ENCODE assay signal across 26 cellular contexts in the genomic region with DNA sequence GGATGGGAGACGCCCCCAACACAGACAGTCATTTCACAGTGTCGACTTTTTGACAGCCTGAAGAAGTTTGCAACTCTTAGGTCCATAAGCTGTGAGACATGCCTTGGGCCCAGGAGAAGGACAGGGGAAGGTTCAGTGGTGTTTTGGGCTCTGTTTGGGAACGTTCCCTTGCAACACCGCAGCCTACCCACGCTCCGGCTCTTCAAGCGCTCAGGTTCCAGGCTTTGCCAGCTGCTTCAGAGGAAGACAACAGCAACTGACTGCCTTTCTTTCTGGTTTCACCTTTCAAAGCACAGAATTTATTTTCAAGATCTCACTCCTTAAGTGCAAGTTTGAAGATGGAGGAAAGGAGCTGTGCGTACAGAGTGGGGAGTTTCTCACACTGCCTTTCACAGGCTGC.
"Had no signal": no experiment of that assay in that cellular context is flagged by ENCODE, and none has a peak within 500 bp of the region (broad histone marks: within the 10 kb centered on the region; RNA-seq: fewer than 3 reads in every experiment).

No MANE protein-coding gene starts in this region.

- H3K4me3 ChIP-seq: coronary artery, esophagus squamous epithelium had no signal

- H3K27me3 ChIP-seq: brain microvascular endothelial cell had no signal

- H3K36me3 ChIP-seq: brain microvascular endothelial cell, esophagus squamous epithelium had no signal

- H3K27ac ChIP-seq: brain microvascular endothelial cell, coronary artery, esophagus squamous epithelium had no signal

- FAIRE-seq: astrocyte, bronchial epithelial cell, frontal cortex had no signal

- H3K4me3 Mint-ChIP-seq: activated CD4-positive, alpha-beta memory T cell treated with anti-CD3 and anti-CD28 coated beads, Interleukin-2, amount 10 ng/mL, durations not matched to agents 7 days and 5 days; activated CD4-positive, alpha-beta T cell treated with anti-CD3 and anti-CD28 coated beads, Interleukin-2, amount 10 ng/mL, durations not matched to agents 7 days and 5 days; activated naive CD8-positive, alpha-beta T cell; activated T-cell treated with anti-CD3 and anti-CD28 coated beads, Interleukin-2, amount 50 U/mL, for 24 hours; activated T-cell treated with anti-CD3 and anti-CD28 coated beads, Interleukin-2, amount 50 U/mL, for 72 hours; central memory CD8-positive, alpha-beta T cell; dendritic cell treated with granulocyte-macrophage colony-stimulating factor and Interleukin-4, amounts not matched to agents 40 ng/mL and 50 ng/mL, for 4 days; effector memory CD8-positive, alpha-beta T cell had no signal

- ATAC-seq: activated T-cell treated with anti-CD3 and anti-CD28 coated beads, Interleukin-2, amount 50 U/mL, for 72 hours; effector memory CD8-positive, alpha-beta T cell had no signal

- DNase-seq: activated CD4-positive, alpha-beta memory T cell treated with anti-CD3 and anti-CD28 coated beads, Interleukin-2, amount 10 ng/mL, durations not matched to agents 7 days and 5 days; activated CD4-positive, alpha-beta T cell treated with anti-CD3 and anti-CD28 coated beads for 1 hour; activated CD4-positive, alpha-beta T cell treated with anti-CD3 and anti-CD28 coated beads for 4 hours; activated CD4-positive, alpha-beta T cell treated with anti-CD3 and anti-CD28 coated beads, Interleukin-2, amount 10 ng/mL, durations not matched to agents 7 days and 5 days; activated CD4-positive, alpha-beta T cell treated with anti-CD3 and anti-CD28 coated beads, Interleukin-2, amount 50 U/mL, for 4 hours; activated CD8-positive, alpha-beta memory T cell treated with anti-CD3 and anti-CD28 coated beads, Interleukin-2, amount 50 U/mL, for 48 hours; activated gamma-delta T cell treated with Interleukin-2 at 50 U/mL for 16 hours; activated naive CD4-positive, alpha-beta T cell treated with anti-CD3 and anti-CD28 coated beads, Interleukin-2, amount 50 U/mL, for 16 hours; activated naive CD4-positive, alpha-beta T cell treated with Interleukin-2 at 50 U/mL for 16 hours; activated T-cell treated with anti-CD3 and anti-CD28 coated beads for 4 hours; activated T-cell treated with anti-CD3 and anti-CD28 coated beads, Interleukin-2, amount 50 U/mL, for 24 hours; activated T-cell treated with anti-CD3 and anti-CD28 coated beads, Interleukin-2, amount 50 U/mL, for 72 hours; amniotic stem cell; brain microvascular endothelial cell; effector CD4-positive, alpha-beta T cell; effector memory CD8-positive, alpha-beta T cell; erythroblast; esophagus squamous epithelium; T-helper 2 cell had no signal

- H3K9me3 Mint-ChIP-seq: activated CD4-positive, alpha-beta memory T cell treated with anti-CD3 and anti-CD28 coated beads, Interleukin-2, amount 10 ng/mL, durations not matched to agents 7 days and 5 days; activated CD4-positive, alpha-beta T cell treated with anti-CD3 and anti-CD28 coated beads, Interleukin-2, amount 10 ng/mL, durations not matched to agents 7 days and 5 days; activated T-cell treated with anti-CD3 and anti-CD28 coated beads, Interleukin-2, amount 50 U/mL, for 24 hours; activated T-cell treated with anti-CD3 and anti-CD28 coated beads, Interleukin-2, amount 50 U/mL, for 72 hours; central memory CD8-positive, alpha-beta T cell; dendritic cell treated with granulocyte-macrophage colony-stimulating factor and Interleukin-4, amounts not matched to agents 40 ng/mL and 50 ng/mL, for 4 days; effector memory CD8-positive, alpha-beta T cell had no signal

- H3K27me3 Mint-ChIP-seq: activated CD4-positive, alpha-beta memory T cell treated with anti-CD3 and anti-CD28 coated beads, Interleukin-2, amount 10 ng/mL, durations not matched to agents 7 days and 5 days; dendritic cell treated with granulocyte-macrophage colony-stimulating factor and Interleukin-4, amounts not matched to agents 40 ng/mL and 50 ng/mL, for 4 days had no signal

- H3K27ac Mint-ChIP-seq: activated CD4-positive, alpha-beta memory T cell treated with anti-CD3 and anti-CD28 coated beads, Interleukin-2, amount 10 ng/mL, durations not matched to agents 7 days and 5 days; activated CD4-positive, alpha-beta T cell treated with anti-CD3 and anti-CD28 coated beads, Interleukin-2, amount 10 ng/mL, durations not matched to agents 7 days and 5 days; activated naive CD8-positive, alpha-beta T cell; activated T-cell treated with anti-CD3 and anti-CD28 coated beads, Interleukin-2, amount 50 U/mL, for 24 hours; activated T-cell treated with anti-CD3 and anti-CD28 coated beads, Interleukin-2, amount 50 U/mL, for 72 hours; dendritic cell treated with granulocyte-macrophage colony-stimulating factor and Interleukin-4, amounts not matched to agents 40 ng/mL and 50 ng/mL, for 4 days; effector memory CD8-positive, alpha-beta T cell had no signal

- H3K4me1 ChIP-seq: esophagus squamous epithelium had no signal

- H3K9me3 ChIP-seq: esophagus squamous epithelium had no signal

- H3K36me3 Mint-ChIP-seq: activated naive CD8-positive, alpha-beta T cell had no signal
